1 cellular context compared by ENCODE assay signal in the genomic region with DNA sequence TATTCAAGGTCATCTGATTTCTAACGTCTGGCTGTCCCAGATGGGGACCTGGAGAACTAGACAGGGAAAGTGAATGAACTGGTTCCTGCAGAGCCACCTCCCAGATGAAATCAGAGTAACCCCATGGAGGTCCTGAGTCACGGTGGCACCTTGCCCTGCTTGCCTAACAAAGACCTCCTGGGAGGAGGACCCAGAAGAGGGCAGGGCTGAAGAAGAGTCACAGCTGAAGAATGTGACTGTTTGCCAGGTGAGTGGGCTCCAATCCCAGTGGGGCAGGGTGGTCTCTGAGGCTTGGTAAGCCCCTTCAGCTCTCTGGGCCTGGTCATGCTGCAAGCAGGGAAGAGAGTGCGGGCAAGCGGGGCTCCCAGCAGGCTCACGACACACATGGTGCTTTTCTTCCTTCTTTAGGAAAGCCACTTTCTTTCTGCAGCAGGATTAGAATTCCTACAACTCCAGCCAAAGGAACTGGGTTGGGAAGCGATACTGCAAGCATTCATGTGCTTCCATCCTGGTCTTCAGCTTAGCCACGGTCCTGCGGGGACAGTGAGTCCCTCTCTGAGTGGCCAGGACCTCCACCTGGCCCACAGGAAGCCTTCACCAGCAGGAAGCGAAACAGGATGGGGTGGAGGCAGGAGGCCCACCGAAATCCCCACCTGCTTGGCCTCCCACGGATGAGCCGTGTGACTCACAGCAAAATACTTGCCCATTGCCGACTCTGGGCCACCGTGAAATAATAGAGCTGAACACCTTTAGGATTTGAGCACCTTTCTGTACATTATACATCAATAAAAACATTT.
A peak's percentile ranks its signal among the peaks of the same experiment; 100 is the strongest.
TF ChIP-seq lines count a peak whose summit lies in the region.

No MANE protein-coding gene starts in this region.

TF ChIP-seq in GM12878, 131 proteins besides CTCF, POLR2A, EP300 and RAD21 (continues in another document):
- TF ChIP-seq SIN3A (IDR thresholded peaks at IDR 0.05; ENCODE audit: low read depth, low read length) (no peak), CEBPB (IDR thresholded peaks at IDR 0.05; ENCODE audit: borderline replicate concordance in 1 of 2, low read depth in 2 of 2, low read length in 2 of 2) (no peak), POU2F2 (IDR thresholded peaks at IDR 0.05; ENCODE audit: borderline replicate concordance, low read depth, low read length) (no peak), KLF5 (IDR thresholded peaks at IDR 0.05; ENCODE audit: partially characterized antibody) (no peak), EGR1 (IDR thresholded peaks at IDR 0.05; ENCODE audit: borderline replicate concordance in 1 of 2, low read depth in 2 of 2, low read length in 2 of 2) (peak in 1 of 2 experiments; percentile 50; a peak in 1 of 3 replicates), NR2C2 (IDR thresholded peaks at IDR 0.05; ENCODE audit: borderline replicate concordance, control insufficient read depth, insufficient read length, low read depth) (no peak), SMAD1 (IDR thresholded peaks at IDR 0.05; ENCODE audit: low read depth, partially characterized antibody) (no peak), FOXK2 (IDR thresholded peaks at IDR 0.05) (no peak), TCF3 (IDR thresholded peaks at IDR 0.05; ENCODE audit: borderline replicate concordance, insufficient read depth, low read depth, low read length) (peak; percentile 92), SUZ12 (IDR thresholded peaks at IDR 0.05; ENCODE audit: unreplicated experiment) (no peak), MEF2A (IDR thresholded peaks at IDR 0.05; ENCODE audit: insufficient read depth, low read depth, low read length) (no peak), ZBED1 (IDR thresholded peaks at IDR 0.05; ENCODE audit: borderline replicate concordance) (no peak), IKZF1 (conservative IDR thresholded peaks at IDR 0.05) (peak; percentile 70), SRF (IDR thresholded peaks at IDR 0.05; ENCODE audit: low read depth in 2 of 2, low read length in 2 of 2) (no peak), ZNF207 (IDR thresholded peaks at IDR 0.05; ENCODE audit: borderline replicate concordance) (no peak), HDAC6 (IDR thresholded peaks at IDR 0.05; ENCODE audit: unreplicated experiment) (no peak), PAX5 (IDR thresholded peaks at IDR 0.05; ENCODE audit: borderline replicate concordance, low read depth, low read length) (no peak), ASH2L (IDR thresholded peaks at IDR 0.05; ENCODE audit: borderline replicate concordance, low read depth) (no peak), DPF2 (IDR thresholded peaks at IDR 0.05) (0 out of 2 replicates have a peak, but pooled peaks have one; percentile 24), IRF4 (IDR thresholded peaks at IDR 0.05; ENCODE audit: low read depth, low read length) (0 out of 2 replicates have a peak, but pooled peaks have one; percentile 12), NFIC (IDR thresholded peaks at IDR 0.05; ENCODE audit: low read depth, low read length) (no peak; the same call in 1 of the 2 replicates), ETV6 (conservative IDR thresholded peaks at IDR 0.05 in 1 of 2, IDR thresholded peaks at IDR 0.05 in 1 of 2; ENCODE audit: borderline replicate concordance in 1 of 2, low read depth in 1 of 2) (peak in 1 of 2 experiments; percentile 87; a peak in 2 of 4 replicates), TARDBP (IDR thresholded peaks at IDR 0.05; ENCODE audit: borderline replicate concordance) (no peak), CHD4 (IDR thresholded peaks at IDR 0.05) (no peak), MTA3 (IDR thresholded peaks at IDR 0.05; ENCODE audit: borderline replicate concordance, low read length) (no peak), BACH1 (IDR thresholded peaks at IDR 0.05; ENCODE audit: borderline replicate concordance) (peak; percentile 55; the same call in 1 of the 2 replicates), LARP7 (IDR thresholded peaks at IDR 0.05) (no peak), ZNF217 (IDR thresholded peaks at IDR 0.05) (no peak), SREBF1 (IDR thresholded peaks at IDR 0.05; ENCODE audit: low read length) (no peak), PML (IDR thresholded peaks at IDR 0.05; ENCODE audit: low read length) (no peak), FOS (IDR thresholded peaks at IDR 0.05; ENCODE audit: borderline replicate concordance, extremely low read depth, insufficient read length) (no peak), TCF12 (IDR thresholded peaks at IDR 0.05; ENCODE audit: low read depth, low read length) (peak; percentile 88), IKZF2 (IDR thresholded peaks at IDR 0.05) (peak; percentile 53 to 63; a peak in 3 of 4 replicates), FOXM1 (IDR thresholded peaks at IDR 0.05; ENCODE audit: low read depth, low read length) (no peak), CHD1 (IDR thresholded peaks at IDR 0.05; ENCODE audit: low read depth, low read length) (no peak), KDM1A (IDR thresholded peaks at IDR 0.05; ENCODE audit: borderline replicate concordance) (no peak), CBX5 (IDR thresholded peaks at IDR 0.05; ENCODE audit: low read depth) (no peak)
- TF ChIP-seq, protein P1, sequence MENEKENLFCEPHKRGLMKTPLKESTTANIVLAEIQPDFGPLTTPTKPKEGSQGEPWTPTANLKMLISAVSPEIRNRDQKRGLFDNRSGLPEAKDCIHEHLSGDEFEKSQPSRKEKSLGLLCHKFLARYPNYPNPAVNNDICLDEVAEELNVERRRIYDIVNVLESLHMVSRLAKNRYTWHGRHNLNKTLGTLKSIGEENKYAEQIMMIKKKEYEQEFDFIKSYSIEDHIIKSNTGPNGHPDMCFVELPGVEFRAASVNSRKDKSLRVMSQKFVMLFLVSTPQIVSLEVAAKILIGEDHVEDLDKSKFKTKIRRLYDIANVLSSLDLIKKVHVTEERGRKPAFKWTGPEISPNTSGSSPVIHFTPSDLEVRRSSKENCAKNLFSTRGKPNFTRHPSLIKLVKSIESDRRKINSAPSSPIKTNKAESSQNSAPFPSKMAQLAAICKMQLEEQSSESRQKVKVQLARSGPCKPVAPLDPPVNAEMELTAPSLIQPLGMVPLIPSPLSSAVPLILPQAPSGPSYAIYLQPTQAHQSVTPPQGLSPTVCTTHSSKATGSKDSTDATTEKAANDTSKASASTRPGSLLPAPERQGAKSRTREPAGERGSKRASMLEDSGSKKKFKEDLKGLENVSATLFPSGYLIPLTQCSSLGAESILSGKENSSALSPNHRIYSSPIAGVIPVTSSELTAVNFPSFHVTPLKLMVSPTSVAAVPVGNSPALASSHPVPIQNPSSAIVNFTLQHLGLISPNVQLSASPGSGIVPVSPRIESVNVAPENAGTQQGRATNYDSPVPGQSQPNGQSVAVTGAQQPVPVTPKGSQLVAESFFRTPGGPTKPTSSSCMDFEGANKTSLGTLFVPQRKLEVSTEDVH (IDR thresholded peaks at IDR 0.05; ENCODE audit: low read depth, partially characterized antibody) = no peak
- TF ChIP-seq, protein P2, sequence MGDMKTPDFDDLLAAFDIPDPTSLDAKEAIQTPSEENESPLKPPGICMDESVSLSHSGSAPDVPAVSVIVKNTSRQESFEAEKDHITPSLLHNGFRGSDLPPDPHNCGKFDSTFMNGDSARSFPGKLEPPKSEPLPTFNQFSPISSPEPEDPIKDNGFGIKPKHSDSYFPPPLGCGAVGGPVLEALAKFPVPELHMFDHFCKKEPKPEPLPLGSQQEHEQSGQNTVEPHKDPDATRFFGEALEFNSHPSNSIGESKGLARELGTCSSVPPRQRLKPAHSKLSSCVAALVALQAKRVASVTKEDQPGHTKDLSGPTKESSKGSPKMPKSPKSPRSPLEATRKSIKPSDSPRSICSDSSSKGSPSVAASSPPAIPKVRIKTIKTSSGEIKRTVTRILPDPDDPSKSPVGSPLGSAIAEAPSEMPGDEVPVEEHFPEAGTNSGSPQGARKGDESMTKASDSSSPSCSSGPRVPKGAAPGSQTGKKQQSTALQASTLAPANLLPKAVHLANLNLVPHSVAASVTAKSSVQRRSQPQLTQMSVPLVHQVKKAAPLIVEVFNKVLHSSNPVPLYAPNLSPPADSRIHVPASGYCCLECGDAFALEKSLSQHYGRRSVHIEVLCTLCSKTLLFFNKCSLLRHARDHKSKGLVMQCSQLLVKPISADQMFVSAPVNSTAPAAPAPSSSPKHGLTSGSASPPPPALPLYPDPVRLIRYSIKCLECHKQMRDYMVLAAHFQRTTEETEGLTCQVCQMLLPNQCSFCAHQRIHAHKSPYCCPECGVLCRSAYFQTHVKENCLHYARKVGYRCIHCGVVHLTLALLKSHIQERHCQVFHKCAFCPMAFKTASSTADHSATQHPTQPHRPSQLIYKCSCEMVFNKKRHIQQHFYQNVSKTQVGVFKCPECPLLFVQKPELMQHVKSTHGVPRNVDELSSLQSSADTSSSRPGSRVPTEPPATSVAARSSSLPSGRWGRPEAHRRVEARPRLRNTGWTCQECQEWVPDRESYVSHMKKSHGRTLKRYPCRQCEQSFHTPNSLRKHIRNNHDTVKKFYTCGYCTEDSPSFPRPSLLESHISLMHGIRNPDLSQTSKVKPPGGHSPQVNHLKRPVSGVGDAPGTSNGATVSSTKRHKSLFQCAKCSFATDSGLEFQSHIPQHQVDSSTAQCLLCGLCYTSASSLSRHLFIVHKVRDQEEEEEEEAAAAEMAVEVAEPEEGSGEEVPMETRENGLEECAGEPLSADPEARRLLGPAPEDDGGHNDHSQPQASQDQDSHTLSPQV (IDR thresholded peaks at IDR 0.05) = no peak
- TF ChIP-seq, protein P3, sequence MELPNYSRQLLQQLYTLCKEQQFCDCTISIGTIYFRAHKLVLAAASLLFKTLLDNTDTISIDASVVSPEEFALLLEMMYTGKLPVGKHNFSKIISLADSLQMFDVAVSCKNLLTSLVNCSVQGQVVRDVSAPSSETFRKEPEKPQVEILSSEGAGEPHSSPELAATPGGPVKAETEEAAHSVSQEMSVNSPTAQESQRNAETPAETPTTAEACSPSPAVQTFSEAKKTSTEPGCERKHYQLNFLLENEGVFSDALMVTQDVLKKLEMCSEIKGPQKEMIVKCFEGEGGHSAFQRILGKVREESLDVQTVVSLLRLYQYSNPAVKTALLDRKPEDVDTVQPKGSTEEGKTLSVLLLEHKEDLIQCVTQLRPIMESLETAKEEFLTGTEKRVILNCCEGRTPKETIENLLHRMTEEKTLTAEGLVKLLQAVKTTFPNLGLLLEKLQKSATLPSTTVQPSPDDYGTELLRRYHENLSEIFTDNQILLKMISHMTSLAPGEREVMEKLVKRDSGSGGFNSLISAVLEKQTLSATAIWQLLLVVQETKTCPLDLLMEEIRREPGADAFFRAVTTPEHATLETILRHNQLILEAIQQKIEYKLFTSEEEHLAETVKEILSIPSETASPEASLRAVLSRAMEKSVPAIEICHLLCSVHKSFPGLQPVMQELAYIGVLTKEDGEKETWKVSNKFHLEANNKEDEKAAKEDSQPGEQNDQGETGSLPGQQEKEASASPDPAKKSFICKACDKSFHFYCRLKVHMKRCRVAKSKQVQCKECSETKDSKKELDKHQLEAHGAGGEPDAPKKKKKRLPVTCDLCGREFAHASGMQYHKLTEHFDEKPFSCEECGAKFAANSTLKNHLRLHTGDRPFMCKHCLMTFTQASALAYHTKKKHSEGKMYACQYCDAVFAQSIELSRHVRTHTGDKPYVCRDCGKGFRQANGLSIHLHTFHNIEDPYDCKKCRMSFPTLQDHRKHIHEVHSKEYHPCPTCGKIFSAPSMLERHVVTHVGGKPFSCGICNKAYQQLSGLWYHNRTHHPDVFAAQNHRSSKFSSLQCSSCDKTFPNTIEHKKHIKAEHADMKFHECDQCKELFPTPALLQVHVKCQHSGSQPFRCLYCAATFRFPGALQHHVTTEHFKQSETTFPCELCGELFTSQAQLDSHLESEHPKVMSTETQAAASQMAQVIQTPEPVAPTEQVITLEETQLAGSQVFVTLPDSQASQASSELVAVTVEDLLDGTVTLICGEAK (IDR thresholded peaks at IDR 0.05; ENCODE audit: borderline replicate concordance) = no peak
- TF ChIP-seq, protein P4, sequence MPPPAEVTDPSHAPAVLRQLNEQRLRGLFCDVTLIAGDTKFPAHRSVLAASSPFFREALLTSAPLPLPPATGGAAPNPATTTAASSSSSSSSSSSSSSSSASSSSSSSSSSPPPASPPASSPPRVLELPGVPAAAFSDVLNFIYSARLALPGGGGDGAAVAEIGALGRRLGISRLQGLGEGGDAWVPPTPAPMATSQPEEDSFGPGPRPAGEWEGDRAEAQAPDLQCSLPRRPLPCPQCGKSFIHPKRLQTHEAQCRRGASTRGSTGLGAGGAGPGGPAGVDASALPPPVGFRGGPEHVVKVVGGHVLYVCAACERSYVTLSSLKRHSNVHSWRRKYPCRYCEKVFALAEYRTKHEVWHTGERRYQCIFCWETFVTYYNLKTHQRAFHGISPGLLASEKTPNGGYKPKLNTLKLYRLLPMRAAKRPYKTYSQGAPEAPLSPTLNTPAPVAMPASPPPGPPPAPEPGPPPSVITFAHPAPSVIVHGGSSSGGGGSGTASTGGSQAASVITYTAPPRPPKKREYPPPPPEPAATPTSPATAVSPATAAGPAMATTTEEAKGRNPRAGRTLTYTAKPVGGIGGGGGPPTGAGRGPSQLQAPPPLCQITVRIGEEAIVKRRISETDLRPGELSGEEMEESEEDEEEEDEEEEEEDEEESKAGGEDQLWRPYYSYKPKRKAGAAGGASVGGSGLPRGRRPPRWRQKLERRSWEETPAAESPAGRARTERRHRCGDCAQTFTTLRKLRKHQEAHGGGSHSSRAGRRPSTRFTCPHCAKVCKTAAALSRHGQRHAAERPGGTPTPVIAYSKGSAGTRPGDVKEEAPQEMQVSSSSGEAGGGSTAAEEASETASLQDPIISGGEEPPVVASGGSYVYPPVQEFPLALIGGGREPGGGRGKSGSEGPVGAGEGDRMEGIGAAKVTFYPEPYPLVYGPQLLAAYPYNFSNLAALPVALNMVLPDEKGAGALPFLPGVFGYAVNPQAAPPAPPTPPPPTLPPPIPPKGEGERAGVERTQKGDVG (CRISPR knock-in tag; IDR thresholded peaks at IDR 0.05) = no peak
- TF ChIP-seq, protein P5, sequence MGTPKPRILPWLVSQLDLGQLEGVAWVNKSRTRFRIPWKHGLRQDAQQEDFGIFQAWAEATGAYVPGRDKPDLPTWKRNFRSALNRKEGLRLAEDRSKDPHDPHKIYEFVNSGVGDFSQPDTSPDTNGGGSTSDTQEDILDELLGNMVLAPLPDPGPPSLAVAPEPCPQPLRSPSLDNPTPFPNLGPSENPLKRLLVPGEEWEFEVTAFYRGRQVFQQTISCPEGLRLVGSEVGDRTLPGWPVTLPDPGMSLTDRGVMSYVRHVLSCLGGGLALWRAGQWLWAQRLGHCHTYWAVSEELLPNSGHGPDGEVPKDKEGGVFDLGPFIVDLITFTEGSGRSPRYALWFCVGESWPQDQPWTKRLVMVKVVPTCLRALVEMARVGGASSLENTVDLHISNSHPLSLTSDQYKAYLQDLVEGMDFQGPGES (IDR thresholded peaks at IDR 0.05) = no peak
- TF ChIP-seq, protein P6, sequence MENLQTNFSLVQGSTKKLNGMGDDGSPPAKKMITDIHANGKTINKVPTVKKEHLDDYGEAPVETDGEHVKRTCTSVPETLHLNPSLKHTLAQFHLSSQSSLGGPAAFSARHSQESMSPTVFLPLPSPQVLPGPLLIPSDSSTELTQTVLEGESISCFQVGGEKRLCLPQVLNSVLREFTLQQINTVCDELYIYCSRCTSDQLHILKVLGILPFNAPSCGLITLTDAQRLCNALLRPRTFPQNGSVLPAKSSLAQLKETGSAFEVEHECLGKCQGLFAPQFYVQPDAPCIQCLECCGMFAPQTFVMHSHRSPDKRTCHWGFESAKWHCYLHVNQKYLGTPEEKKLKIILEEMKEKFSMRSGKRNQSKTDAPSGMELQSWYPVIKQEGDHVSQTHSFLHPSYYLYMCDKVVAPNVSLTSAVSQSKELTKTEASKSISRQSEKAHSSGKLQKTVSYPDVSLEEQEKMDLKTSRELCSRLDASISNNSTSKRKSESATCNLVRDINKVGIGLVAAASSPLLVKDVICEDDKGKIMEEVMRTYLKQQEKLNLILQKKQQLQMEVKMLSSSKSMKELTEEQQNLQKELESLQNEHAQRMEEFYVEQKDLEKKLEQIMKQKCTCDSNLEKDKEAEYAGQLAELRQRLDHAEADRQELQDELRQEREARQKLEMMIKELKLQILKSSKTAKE (IDR thresholded peaks at IDR 0.05; ENCODE audit: low read depth, poor library complexity, severe bottlenecking) = no peak
